ENCODE assay signal across 16 cellular contexts in genomic region chr14:68286667-68287066, GRCh38.
DNase-seq lines count a peak whose midpoint lies in the region; ATAC-seq, FAIRE-seq and TF ChIP-seq lines count a peak whose summit lies in the region.
"Had no signal": no experiment of that assay in that cellular context is flagged by ENCODE, and none has a peak within 500 bp of the region (broad histone marks: within the 10 kb centered on the region; RNA-seq: fewer than 3 reads in every experiment).

No MANE protein-coding gene starts in this region.

- H3K9ac ChIP-seq in OCI-LY1 (ENCODE audit: low read length), result no peak overlapping the region
- H3K9ac ChIP-seq: KMS-11 had no signal

- no peaks in the 10 kb centered on the region for H3K36me3 ChIP-seq in OCI-LY1 (ENCODE audit: insufficient read depth, low read length)
- H3K36me3 ChIP-seq in bronchial epithelial cell (ENCODE audit: control insufficient read depth, insufficient read depth, low read length), result no peaks in the 10 kb centered on the region
- no peaks in the 10 kb centered on the region for H3K36me3 ChIP-seq in gastrocnemius medialis
- H3K36me3 ChIP-seq: esophagus muscularis mucosa, right atrium auricular region, SJSA1 had no signal

- H3K9me3 ChIP-seq in OCI-LY1 (ENCODE audit: low read length) (no peaks in the 10 kb centered on the region), gastrocnemius medialis (no peaks in the 10 kb centered on the region)
- H3K9me3 ChIP-seq: esophagus muscularis mucosa, right atrium auricular region, SJSA1 had no signal

- H3K4me3 ChIP-seq in OCI-LY1 (ENCODE audit: low read depth, low read length, poor library complexity, severe bottlenecking) (no peak overlapping the region), bronchial epithelial cell (ENCODE audit: low read depth, low read length) (no peak overlapping the region), gastrocnemius medialis (no peak overlapping the region)
- H3K4me3 ChIP-seq: esophagus muscularis mucosa, right atrium auricular region, SJSA1 had no signal

- H3K27ac ChIP-seq in OCI-LY1 (ENCODE audit: low read depth, low read length, poor library complexity, severe bottlenecking) (peak overlapping the region; percentile 99), gastrocnemius medialis (no peak overlapping the region)
- H3K27ac ChIP-seq: esophagus muscularis mucosa, KMS-11, right atrium auricular region, SJSA1 had no signal

- peaks cover 76% of the 10 kb centered on the region for H3K4me1 ChIP-seq in OCI-LY1 (ENCODE audit: insufficient read depth, low read length, severe bottlenecking)
- H3K4me1 ChIP-seq in gastrocnemius medialis, result peaks cover 2 to 12% of the 10 kb centered on the region in 2 donors
- H3K4me1 ChIP-seq: SJSA1 had no signal

- 0 out of 2 replicates have a peak, but pooled peaks cover 4% of the 10 kb centered on the region for H3F3A ChIP-seq in OCI-LY1 (ENCODE audit: insufficient read depth, low read length)

- in situ Hi-C loops in gastrocnemius medialis (cut with MboI; ENCODE audit: low sequenced_read_pairs in 4 of 4), result no loop called here

- TF ChIP-seq CTCF in OCI-LY1 (IDR thresholded peaks at IDR 0.05; ENCODE audit: low read length) (no peak), bronchial epithelial cell (IDR thresholded peaks at IDR 0.05; ENCODE audit: insufficient read depth, low read length, severe bottlenecking) (no peak), gastrocnemius medialis (IDR thresholded peaks at IDR 0.05 in 4 of 5, conservative IDR thresholded peaks at IDR 0.05 in 1 of 5) (no peak)

- H4K20me1 ChIP-seq in OCI-LY1 (ENCODE audit: insufficient read depth, low read length), result no peaks in the 10 kb centered on the region

- no peak overlapping the region for H2AFZ ChIP-seq in OCI-LY1 (ENCODE audit: low read length)

- H3K27me3 ChIP-seq in OCI-LY1 (ENCODE audit: insufficient read depth, low read length) (no peaks in the 10 kb centered on the region), bronchial epithelial cell (ENCODE audit: control insufficient read depth, insufficient read depth, low read length) (no peaks in the 10 kb centered on the region), gastrocnemius medialis (no peaks in the 10 kb centered on the region)
- H3K27me3 ChIP-seq: esophagus muscularis mucosa, right atrium auricular region, SJSA1 had no signal

- no peak for ATAC-seq in gastrocnemius medialis

- FAIRE-seq in bronchial epithelial cell (lab: Jason Lieb, UNC), result no peak
- FAIRE-seq: colon had no signal

- intact Hi-C loops in gastrocnemius medialis (cut with DNase I; ENCODE audit: low total_unique reads), result no loop called here

- no peaks in the 10 kb centered on the region for H3K9me2 ChIP-seq in OCI-LY1 (ENCODE audit: low read depth, low read length)

- no peak for TF ChIP-seq POLR2A in gastrocnemius medialis (IDR thresholded peaks at IDR 0.05)

- no peaks in the 10 kb centered on the region for H3K79me2 ChIP-seq in OCI-LY1 (ENCODE audit: insufficient read depth, low read length)

- DNase-seq in ELR (ENCODE audit: low read depth) (peak; percentile 27), bronchial epithelial cell (ENCODE audit: low read depth) (peak; percentile 50), renal cortical epithelial cell (ENCODE audit: low read depth) (peak; percentile 98), NCI-H510A (lab: John Stamatoyannopoulos, UW) (no peak), gastrocnemius medialis (no peak), LoVo (ENCODE audit: low spot score) (no peak), DMS114 treated with DMSO at 0.1 percent for 48 hours (lab: John Stamatoyannopoulos, UW; ENCODE audit: unreplicated experiment) (no peak)
- DNase-seq: C1 segment of cervical spinal cord; NCI-H2029; stimulated activated CD4-positive, alpha-beta T cell treated with anti-CD3 and anti-CD28 coated beads, Interleukin-4, amount 100 ng/mL, for 1 hour had no signal

- no peak overlapping the region for H3K4me2 ChIP-seq in OCI-LY1 (ENCODE audit: low read length)
- H3K4me2 ChIP-seq: KMS-11 had no signal

Comparison
In these comparisons a context has a peak if more than half of its experiments do, and no peak if none do; other contexts are left out.
1. DNase-seq: peak in ELR (single experiment), bronchial epithelial cell (single experiment) and renal cortical epithelial cell (single experiment); none in NCI-H510A (single experiment), gastrocnemius medialis (0 of 2), LoVo (single experiment) and DMS114 treated with DMSO at 0.1 percent for 48 hours (single experiment).